Comparison of ENCODE assay signal across 17 cellular contexts in the genomic region with DNA sequence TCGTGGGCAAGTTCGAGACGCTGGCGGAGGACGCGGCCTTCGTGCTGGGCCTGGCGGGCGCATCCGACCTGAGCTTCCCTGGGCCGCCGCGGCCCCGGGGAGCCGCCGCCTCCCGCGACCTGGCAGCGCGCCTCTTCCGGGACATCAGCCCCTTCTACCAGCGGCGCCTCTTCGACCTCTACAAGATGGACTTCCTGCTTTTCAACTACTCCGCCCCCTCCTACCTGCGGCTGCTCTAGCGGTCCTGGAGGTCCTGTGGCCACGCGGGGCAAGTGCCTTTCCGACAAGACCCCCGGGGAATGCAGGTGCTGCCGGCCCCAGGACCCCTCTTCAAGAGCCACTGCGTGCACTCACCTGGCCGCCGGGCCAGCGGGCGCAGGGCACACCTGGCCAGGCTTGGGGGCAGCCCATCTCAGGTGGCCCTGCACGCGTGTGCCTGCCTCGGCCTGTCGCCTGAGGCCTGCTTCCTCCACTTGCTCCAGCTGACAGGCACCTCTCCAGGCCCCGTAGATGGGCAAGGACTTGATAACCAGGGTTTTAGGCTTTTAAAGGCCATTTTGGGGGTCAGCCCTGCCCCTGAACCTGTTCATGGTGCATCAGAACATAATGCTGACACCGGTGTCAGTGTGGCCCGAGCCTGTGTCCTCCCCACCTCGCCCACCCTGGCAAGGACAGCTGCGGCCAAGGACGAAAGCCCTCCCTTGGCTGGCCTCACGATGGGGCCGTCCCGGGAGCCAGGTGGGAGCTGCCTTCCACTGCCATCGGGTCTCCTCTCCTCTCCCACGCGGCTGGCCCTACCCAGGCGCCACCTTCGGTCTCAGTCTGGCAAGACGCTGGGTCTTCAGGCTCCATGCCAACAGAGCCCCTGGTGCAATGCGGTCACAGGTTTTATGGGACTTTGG. TPM values are rescaled to one million over a fixed set of nuclear protein-coding genes. Genes with fewer than 3 reads are reported as not detected.
DNase-seq lines count a peak whose midpoint lies in the region; ATAC-seq and TF ChIP-seq lines count a peak whose summit lies in the region.
"Had no signal": no experiment of that assay in that cellular context is flagged by ENCODE, and none has a peak within 500 bp of the region (broad histone marks: within the 10 kb centered on the region; RNA-seq: fewer than 3 reads in every experiment).

No MANE protein-coding gene starts in this region.

- H4K91ac ChIP-seq in neuronal stem cell (ENCODE audit: low read depth, low read length, poor library complexity) = no peak overlapping the region

- TF ChIP-seq CTCF in heart right ventricle (IDR thresholded peaks at IDR 0.05) (no peak), endothelial cell (IDR thresholded peaks at IDR 0.05; ENCODE audit: unreplicated experiment) (no peak), uterus (IDR thresholded peaks at IDR 0.05) (no peak)

- no peak overlapping the region for H4K8ac ChIP-seq in neuronal stem cell (ENCODE audit: low read depth, low read length)

- H2BK120ac ChIP-seq in neuronal stem cell (ENCODE audit: low read depth, low read length) = no peak overlapping the region

- H3K27ac ChIP-seq in heart right ventricle (no peak overlapping the region), neuronal stem cell (replicated peaks; ENCODE audit: low read length) (no peak overlapping the region), uterus (no peak overlapping the region)
- H3K27ac ChIP-seq: ascending aorta, HL-60 had no signal

- H3K4me3 ChIP-seq in heart right ventricle (no peak overlapping the region), neuronal stem cell (ENCODE audit: low read length in 2 of 2) (no peak overlapping the region), uterus (no peak overlapping the region)
- H3K4me3 ChIP-seq: ascending aorta, smooth muscle cell had no signal

- H3K9me3 ChIP-seq in heart right ventricle (no peaks in the 10 kb centered on the region), neuronal stem cell (replicated peaks in 1 of 2; ENCODE audit: control insufficient read depth in 2 of 2, insufficient read depth in 1 of 2, low read depth in 1 of 2, low read length in 2 of 2) (no peaks in the 10 kb centered on the region), uterus (no peaks in the 10 kb centered on the region)
- H3K9me3 ChIP-seq: ascending aorta had no signal

- H3K36me3 ChIP-seq in heart right ventricle = no peaks in the 10 kb centered on the region
- H3K36me3 ChIP-seq in neuronal stem cell (replicated peaks in 1 of 2; ENCODE audit: control insufficient read depth in 2 of 2, insufficient read depth in 2 of 2, low read length in 2 of 2) = no peaks in the 10 kb centered on the region
- no peaks in the 10 kb centered on the region for H3K36me3 ChIP-seq in uterus
- H3K36me3 ChIP-seq: ascending aorta had no signal

- no peak overlapping the region for H3K4me2 ChIP-seq in neuronal stem cell (ENCODE audit: insufficient read depth, low read length, poor library complexity, severe bottlenecking)
- H3K4me2 ChIP-seq: smooth muscle cell had no signal

- ATAC-seq in heart right ventricle = no peak
- ATAC-seq in GM21526 (IDR thresholded peaks at IDR 0.05; ENCODE audit: low FRiP score, unreplicated experiment) = no peak

- H2BK5ac ChIP-seq in neuronal stem cell (ENCODE audit: low read length) = no peak overlapping the region

- WGBS in heart right ventricle, 2 donors = 68 to 70% methylated on average over 57 of the region's 57 CpGs
- WGBS in neuronal stem cell (ENCODE audit: extremely low coverage in 2 of 2, insufficient read length in 2 of 2, insufficient replicate concordance in 1 of 2), 2 donors = no CpG with 5 or more reads among the region's 57 CpGs

- H3K9ac ChIP-seq in neuronal stem cell (ENCODE audit: low read depth, low read length, poor library complexity) = no peak overlapping the region

- H3K36me3 Mint-ChIP-seq in endothelial cell (ENCODE audit: low read depth, unreplicated experiment) = no peaks in the 10 kb centered on the region

- peaks cover 0 to 46% (median 25%) of the 10 kb centered on the region in 7 donors for H3K27me3 ChIP-seq in heart right ventricle
- peaks cover 0 to 33% (median 2%) of the 10 kb centered on the region in 3 experiments for H3K27me3 ChIP-seq in neuronal stem cell (ENCODE audit: control insufficient read depth in 3 of 3, insufficient read depth in 3 of 3, low read depth in 1 of 3, low read length in 3 of 3)
- H3K27me3 ChIP-seq in uterus = no peaks in the 10 kb centered on the region

- no peak overlapping the region for H3K23ac ChIP-seq in neuronal stem cell (ENCODE audit: low read depth, low read length, poor library complexity)

- H3K4me1 ChIP-seq in heart right ventricle = peaks cover 0 to 16% (median 0%) of the 10 kb centered on the region in 9 donors
- H3K4me1 ChIP-seq in neuronal stem cell (ENCODE audit: control insufficient read depth in 2 of 2, insufficient read depth in 1 of 2, low read depth in 1 of 2, low read length in 2 of 2) = no peaks in the 10 kb centered on the region
- H3K4me1 ChIP-seq in uterus = no peaks in the 10 kb centered on the region
- H3K4me1 ChIP-seq: ascending aorta had no signal

- TF ChIP-seq POLR2A in uterus (IDR thresholded peaks at IDR 0.05) = no peak

- H3K4me3 Mint-ChIP-seq in endothelial cell (ENCODE audit: unreplicated experiment) = no peak overlapping the region

- intact Hi-C loops in cardiac septum (cut with DNase I) = no loop called here
- intact Hi-C loops in heart right ventricle (cut with DNase I) = no loop called here
- intact Hi-C loops in uterus (cut with DNase I; ENCODE audit: low total_unique reads) = no loop called here

- H3K14ac ChIP-seq in neuronal stem cell (ENCODE audit: low read length) = no peak overlapping the region

- H3K4me1 Mint-ChIP-seq in endothelial cell (ENCODE audit: unreplicated experiment) = no peaks in the 10 kb centered on the region

- peak overlapping the region; percentile 74 for H3K18ac ChIP-seq in neuronal stem cell (ENCODE audit: low read length)

- H2BK15ac ChIP-seq in neuronal stem cell (ENCODE audit: low read length) = no peak overlapping the region

- peaks cover 2% of the 10 kb centered on the region for H3K27me3 Mint-ChIP-seq in endothelial cell (ENCODE audit: unreplicated experiment)

- H3K4ac ChIP-seq in neuronal stem cell (ENCODE audit: low read length) = no peak overlapping the region

- H2BK12ac ChIP-seq in neuronal stem cell (ENCODE audit: low read length) = no peak overlapping the region

- DNase-seq in cardiac septum (ENCODE audit: low spot score) (peak; percentile 63), heart right ventricle (no peak), endothelial cell (ENCODE audit: low spot score) (peak; percentile 3), neuronal stem cell (ENCODE audit: low spot score) (no peak), uterus (peak; percentile 8 to 9), anterior cingulate cortex (lab: John Stamatoyannopoulos, UW) (no peak), COLO829 (ENCODE audit: low spot score) (no peak)
- DNase-seq: NCI-H510A had no signal

- H3K27ac Mint-ChIP-seq in endothelial cell (ENCODE audit: unreplicated experiment) = no peak overlapping the region

- H2AK5ac ChIP-seq in neuronal stem cell (ENCODE audit: low read depth, low read length) = no peak overlapping the region

- H3K79me1 ChIP-seq in neuronal stem cell (ENCODE audit: low read depth, low read length) = no peaks in the 10 kb centered on the region

- no peak overlapping the region for H2AFZ ChIP-seq in neuronal stem cell (ENCODE audit: low read length)

- no peaks in the 10 kb centered on the region for H3K9me3 Mint-ChIP-seq in endothelial cell (ENCODE audit: unreplicated experiment)

RNA-seq across cellular contexts. Expression of a gene that starts 16.1 kb away (rescaled TPM):
- not detected for total RNA-seq in cardiac septum
- total RNA-seq in heart right ventricle = under 1 TPM in 1 of 10 donors, not detected in 9; 0.26 TPM
- not detected for polyA plus RNA-seq in heart right ventricle
- total RNA-seq in endothelial cell (ENCODE audit: unreplicated experiment) = not detected
- polyA plus RNA-seq in neuronal stem cell (2013, experiment 1 of 2) = 0.03 TPM
- not detected for polyA plus RNA-seq in neuronal stem cell (2013, experiment 2 of 2)
- not detected for total RNA-seq in uterus
- total RNA-seq: ascending aorta, dermis microvascular lymphatic vessel endothelial cell, fibroblast of lung, lower leg skin, OCI-LY7, smooth muscle cell had no signal
- polyA plus RNA-seq: fibroblast of lung, neural cell, smooth muscle cell had no signal

RNA-seq across cellular contexts. Expression of a gene that starts 18.6 kb away (rescaled TPM):
- 0.16 TPM for total RNA-seq in cardiac septum
- 1 to 10 TPM in 1 of 10 donors, under 1 TPM in 9; 0.15 to 1.2 (median 0.53) TPM for total RNA-seq in heart right ventricle
- under 1 TPM; 0.12 to 0.15 TPM for polyA plus RNA-seq in heart right ventricle
- not detected for total RNA-seq in endothelial cell (ENCODE audit: unreplicated experiment)
- 1.4 TPM for polyA plus RNA-seq in neuronal stem cell (2013, experiment 1 of 2)
- polyA plus RNA-seq in neuronal stem cell (2013, experiment 2 of 2) = 1.6 TPM
- under 1 TPM in 2 of 4 donors, not detected in 2; 0.24 to 0.62 TPM for total RNA-seq in uterus
- total RNA-seq: ascending aorta, dermis microvascular lymphatic vessel endothelial cell, OCI-LY7, smooth muscle cell had no signal
- polyA plus RNA-seq: fibroblast of lung, neural cell, smooth muscle cell had no signal

RNA-seq across cellular contexts. Expression of a gene that starts 25.0 kb away (rescaled TPM):
- not detected for total RNA-seq in cardiac septum
- not detected for total RNA-seq in heart right ventricle
- under 1 TPM in 1 of 2 donors, not detected in 1; 0.01 TPM for polyA plus RNA-seq in heart right ventricle
- not detected for total RNA-seq in endothelial cell (ENCODE audit: unreplicated experiment)
- polyA plus RNA-seq in neuronal stem cell (2013, experiment 1 of 2) = not detected
- 0.03 TPM for polyA plus RNA-seq in neuronal stem cell (2013, experiment 2 of 2)
- under 1 TPM in 1 of 4 donors, not detected in 3; 0.07 TPM for total RNA-seq in uterus
- total RNA-seq: ascending aorta, dermis microvascular lymphatic vessel endothelial cell, fibroblast of lung, lower leg skin, smooth muscle cell had no signal
- polyA plus RNA-seq: fibroblast of lung, neural cell, smooth muscle cell had no signal

Comparison
In these comparisons a context has a peak if more than half of its experiments do, and no peak if none do; other contexts are left out.
1. DNase-seq: peak in cardiac septum (single experiment), endothelial cell (single experiment) and uterus (2 of 2); none in heart right ventricle (0 of 2), neuronal stem cell (single experiment), anterior cingulate cortex (0 of 58) and COLO829 (single experiment).